14 cellular contexts compared by ENCODE assay signal in genomic region chr19:16594681-16595091, GRCh38. TPM values are rescaled to one million over a fixed set of nuclear protein-coding genes. Genes with fewer than 3 reads are reported as not detected.
DNase-seq lines count a peak whose midpoint lies in the region; ATAC-seq lines count a peak whose summit lies in the region.
"Had no signal": no experiment of that assay in that cellular context is flagged by ENCODE, and none has a peak within 500 bp of the region (broad histone marks: within the 10 kb centered on the region; RNA-seq: fewer than 3 reads in every experiment).

No MANE protein-coding gene starts in this region.

- H3K27ac ChIP-seq in CD4-positive, alpha-beta memory T cell (ENCODE audit: low read depth, low read length), result peak overlapping the region; percentile 61
- H3K27ac ChIP-seq: pancreas, upper lobe of right lung had no signal

- no peaks in the 10 kb centered on the region for H3K9me3 ChIP-seq in CD4-positive, alpha-beta memory T cell (ENCODE audit: control insufficient read depth in 1 of 2, low read length in 2 of 2)
- H3K9me3 ChIP-seq: pancreas, upper lobe of right lung had no signal

- H3K4me1 Mint-ChIP-seq in CD4-positive, alpha-beta memory T cell, result peaks cover 53 to 87% (median 71%) of the 10 kb centered on the region in 4 donors

- H3K27ac Mint-ChIP-seq in CD4-positive, alpha-beta memory T cell, result peak overlapping the region; percentile 88 to 98 (median 96)

- no peaks in the 10 kb centered on the region for H3K27me3 ChIP-seq in CD4-positive, alpha-beta memory T cell (ENCODE audit: insufficient read depth, low read length)
- H3K27me3 ChIP-seq: pancreas, upper lobe of right lung had no signal

- peaks cover 0 to 2% of the 10 kb centered on the region in 2 donors for H3K36me3 Mint-ChIP-seq in CD4-positive, alpha-beta memory T cell

- H3K4me1 ChIP-seq in CD4-positive, alpha-beta memory T cell (ENCODE audit: insufficient read depth, low read length), result peaks cover 73% of the 10 kb centered on the region

- H3K4me3 Mint-ChIP-seq in CD4-positive, alpha-beta memory T cell, result peak overlapping the region; percentile 74 to 85 (median 80)

- POLR2A ChIA-PET in CD4-positive, alpha-beta memory T cell (lab: Charles Lee; ENCODE audit: partially characterized antibody), result interaction anchor here (1.1 to 1.6 kb wide), 4 partner anchors 9 to 33 kb away, joined by 3 to 5 read pairs (median 4); partner anchors contain the start of gene MED26

- no peaks in the 10 kb centered on the region for H3K9me3 Mint-ChIP-seq in CD4-positive, alpha-beta memory T cell

- intact Hi-C loops in CD4-positive, alpha-beta memory T cell (cut with micrococcal nuclease), result loop anchor here (2.0 kb wide), 1 partner anchor 34 kb away; the partner anchor contains the start of gene MED26

- CTCF ChIA-PET in CD4-positive, alpha-beta memory T cell (lab: Charles Lee; ENCODE audit: partially characterized antibody), result no interaction called here

- peak; percentile 68 to 80 (median 75) for DNase-seq in CD4-positive, alpha-beta memory T cell
- DNase-seq in T-helper 22 cell (ENCODE audit: low read depth) (peak; percentile 40), HUDEP-2 (lab: John Stamatoyannopoulos, UW; ENCODE audit: unreplicated experiment in 76 of 76) (no peak), SW480 (ENCODE audit: low spot score) (no peak)
- DNase-seq in effector CD4-positive, alpha-beta T cell, result peak; percentile 36
- DNase-seq: foreskin fibroblast, H7, NCI-H1930, upper lobe of right lung had no signal

- H3K4me3 ChIP-seq in CD4-positive, alpha-beta memory T cell (ENCODE audit: low read length in 2 of 2), result peak overlapping the region; percentile 17 to 30
- H3K4me3 ChIP-seq: pancreas, upper lobe of right lung had no signal

- no peaks in the 10 kb centered on the region for H3K27me3 Mint-ChIP-seq in CD4-positive, alpha-beta memory T cell

- H3K36me3 ChIP-seq in CD4-positive, alpha-beta memory T cell (ENCODE audit: insufficient read depth, low read length), result no peaks in the 10 kb centered on the region
- H3K36me3 ChIP-seq: pancreas, upper lobe of right lung had no signal

- ATAC-seq in GM21786 (IDR thresholded peaks at IDR 0.05; ENCODE audit: unreplicated experiment), result peak; percentile 33
- ATAC-seq in HG02970 (IDR thresholded peaks at IDR 0.05; ENCODE audit: low FRiP score, unreplicated experiment), result no peak
- ATAC-seq in GM21717 (IDR thresholded peaks at IDR 0.05; ENCODE audit: unreplicated experiment), result no peak
- ATAC-seq: left colon had no signal

RNA-seq across cellular contexts. Expression of gene SLC35E1, which starts 22.5 kb away (rescaled TPM):
- 10 to 100 TPM; 38.8 TPM for total RNA-seq in CD4-positive, alpha-beta memory T cell
- 10 to 100 TPM; 15.3 to 31.8 TPM for polyA plus RNA-seq in CD4-positive, alpha-beta memory T cell

RNA-seq across cellular contexts. Expression of gene MED26, which starts 33.3 kb away (rescaled TPM):
- 10 to 100 TPM; 17.8 to 18.6 TPM for total RNA-seq in CD4-positive, alpha-beta memory T cell
- 1 to 10 TPM; 3.3 to 4.6 TPM for polyA plus RNA-seq in CD4-positive, alpha-beta memory T cell

RNA-seq across cellular contexts. Expression of gene CHERP, which starts 52.4 kb away (rescaled TPM):
- 10 to 100 TPM; 72.9 to 73.5 TPM for total RNA-seq in CD4-positive, alpha-beta memory T cell
- 10 to 100 TPM in 1 of 2 donors, 1 to 10 TPM in 1; 5.3 to 24.6 TPM for polyA plus RNA-seq in CD4-positive, alpha-beta memory T cell

Comparison
In these comparisons a context has a peak if more than half of its experiments do, and no peak if none do; other contexts are left out.
1. DNase-seq: peak in CD4-positive, alpha-beta memory T cell (5 of 5), T-helper 22 cell (single experiment) and effector CD4-positive, alpha-beta T cell (single experiment); none in HUDEP-2 (0 of 76) and SW480 (single experiment).